In the genomic region with DNA sequence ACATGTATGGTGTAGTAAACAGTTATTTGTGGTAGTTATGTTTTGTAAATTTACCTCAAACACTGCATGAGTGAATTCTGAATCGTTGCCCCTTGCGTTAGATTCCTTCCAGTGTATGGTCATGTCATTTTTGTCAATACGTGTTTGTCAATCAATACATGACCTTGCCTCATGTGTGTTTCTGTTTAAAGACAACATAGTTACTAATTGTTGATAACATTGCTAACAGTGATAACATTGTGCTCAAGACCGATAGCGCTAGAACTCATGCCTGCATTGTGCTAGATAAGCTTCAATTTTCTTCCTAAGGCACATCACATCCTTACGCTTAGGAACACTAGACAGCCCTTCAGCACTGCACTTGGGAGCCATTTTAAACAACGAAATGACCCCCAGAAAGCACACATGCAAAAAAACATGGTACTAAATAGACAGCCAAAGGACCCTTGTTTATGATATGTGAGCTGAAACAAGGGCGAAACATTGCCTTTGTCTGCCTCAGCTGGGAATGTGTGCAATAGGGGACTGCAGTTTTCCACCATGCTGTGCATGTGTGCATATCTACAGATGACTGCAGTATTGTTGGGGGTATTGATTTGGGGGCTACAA, we compare ENCODE assay signal across 1 cellular context.
TF ChIP-seq lines count a peak whose summit lies in the region.

No MANE protein-coding gene starts in this region.

TF ChIP-seq in K562, 482 proteins besides CTCF, POLR2A, EP300 and RAD21 (continued from another document and continues in another):
- TF ChIP-seq, protein P1, sequence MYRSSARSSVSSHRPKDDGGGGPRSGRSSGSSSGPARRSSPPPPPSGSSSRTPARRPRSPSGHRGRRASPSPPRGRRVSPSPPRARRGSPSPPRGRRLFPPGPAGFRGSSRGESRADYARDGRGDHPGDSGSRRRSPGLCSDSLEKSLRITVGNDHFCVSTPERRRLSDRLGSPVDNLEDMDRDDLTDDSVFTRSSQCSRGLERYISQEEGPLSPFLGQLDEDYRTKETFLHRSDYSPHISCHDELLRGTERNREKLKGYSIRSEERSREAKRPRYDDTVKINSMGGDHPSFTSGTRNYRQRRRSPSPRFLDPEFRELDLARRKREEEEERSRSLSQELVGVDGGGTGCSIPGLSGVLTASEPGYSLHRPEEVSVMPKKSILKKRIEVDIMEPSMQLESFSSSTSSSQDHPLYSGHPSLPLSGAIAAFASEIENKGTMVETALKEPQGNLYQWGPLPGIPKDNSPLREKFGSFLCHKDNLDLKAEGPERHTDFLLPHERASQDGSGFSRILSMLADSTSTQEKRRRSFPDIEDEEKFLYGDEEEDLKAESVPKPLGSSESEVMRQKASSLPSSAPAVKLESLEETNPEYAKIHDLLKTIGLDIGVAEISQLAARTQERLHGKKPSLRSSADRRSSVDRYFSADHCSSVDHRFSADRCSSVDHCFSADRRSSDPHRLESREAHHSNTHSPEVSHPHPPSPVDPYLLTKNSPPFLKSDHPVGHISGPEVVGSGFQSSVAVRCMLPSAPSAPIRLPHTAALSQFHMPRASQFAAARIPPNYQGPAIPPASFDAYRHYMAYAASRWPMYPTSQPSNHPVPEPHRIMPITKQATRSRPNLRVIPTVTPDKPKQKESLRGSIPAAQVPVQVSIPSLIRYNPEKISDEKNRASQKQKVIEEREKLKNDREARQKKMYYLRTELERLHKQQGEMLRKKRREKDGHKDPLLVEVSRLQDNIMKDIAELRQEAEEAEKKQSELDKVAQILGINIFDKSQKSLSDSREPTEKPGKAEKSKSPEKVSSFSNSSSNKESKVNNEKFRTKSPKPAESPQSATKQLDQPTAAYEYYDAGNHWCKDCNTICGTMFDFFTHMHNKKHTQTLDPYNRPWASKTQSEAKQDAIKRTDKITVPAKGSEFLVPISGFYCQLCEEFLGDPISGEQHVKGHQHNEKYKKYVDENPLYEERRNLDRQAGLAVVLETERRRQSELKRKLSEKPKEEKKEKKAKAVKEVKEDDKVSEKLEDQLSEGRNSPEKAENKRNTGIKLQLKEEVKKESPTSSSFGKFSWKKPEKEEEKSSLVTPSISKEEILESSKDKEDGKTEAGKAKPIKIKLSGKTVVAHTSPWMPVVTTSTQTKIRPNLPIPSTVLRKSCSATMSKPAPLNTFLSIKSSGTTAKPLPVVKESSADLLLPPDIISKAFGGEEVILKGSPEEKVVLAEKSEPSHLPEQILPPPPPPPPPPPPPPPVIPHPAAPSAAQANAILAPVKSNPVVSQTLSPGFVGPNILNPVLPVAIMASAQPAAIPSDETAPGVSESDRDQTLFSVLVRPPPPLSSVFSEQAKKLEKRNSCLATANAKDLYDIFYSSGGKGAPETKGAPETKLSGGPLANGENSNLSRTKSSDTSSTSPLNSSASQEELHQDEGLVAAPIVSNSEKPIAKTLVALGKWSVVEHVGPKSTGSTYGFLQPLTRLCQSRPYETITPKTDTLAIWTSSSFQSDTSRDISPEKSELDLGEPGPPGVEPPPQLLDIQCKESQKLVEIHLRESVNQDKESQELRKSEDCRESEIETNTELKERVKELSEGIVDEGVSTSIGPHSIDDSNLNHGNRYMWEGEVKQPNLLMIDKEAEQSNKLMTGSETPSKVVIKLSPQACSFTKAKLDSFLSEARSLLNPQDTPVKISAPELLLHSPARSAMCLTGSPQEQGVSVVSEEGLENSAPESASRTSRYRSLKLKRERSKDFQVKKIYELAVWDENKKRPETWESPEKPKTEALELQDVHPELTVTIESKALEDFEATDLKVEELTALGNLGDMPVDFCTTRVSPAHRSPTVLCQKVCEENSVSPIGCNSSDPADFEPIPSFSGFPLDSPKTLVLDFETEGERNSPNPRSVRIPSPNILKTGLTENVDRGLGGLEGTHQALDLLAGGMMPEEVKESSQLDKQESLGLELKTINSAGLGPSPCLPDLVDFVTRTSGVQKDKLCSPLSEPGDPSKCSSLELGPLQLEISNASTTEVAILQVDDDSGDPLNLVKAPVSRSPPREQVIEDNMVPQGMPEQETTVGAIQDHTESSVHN (IDR thresholded peaks at IDR 0.05; ENCODE audit: borderline replicate concordance in 1 of 2, low read depth in 1 of 2) = no peak
- TF ChIP-seq, protein P2, sequence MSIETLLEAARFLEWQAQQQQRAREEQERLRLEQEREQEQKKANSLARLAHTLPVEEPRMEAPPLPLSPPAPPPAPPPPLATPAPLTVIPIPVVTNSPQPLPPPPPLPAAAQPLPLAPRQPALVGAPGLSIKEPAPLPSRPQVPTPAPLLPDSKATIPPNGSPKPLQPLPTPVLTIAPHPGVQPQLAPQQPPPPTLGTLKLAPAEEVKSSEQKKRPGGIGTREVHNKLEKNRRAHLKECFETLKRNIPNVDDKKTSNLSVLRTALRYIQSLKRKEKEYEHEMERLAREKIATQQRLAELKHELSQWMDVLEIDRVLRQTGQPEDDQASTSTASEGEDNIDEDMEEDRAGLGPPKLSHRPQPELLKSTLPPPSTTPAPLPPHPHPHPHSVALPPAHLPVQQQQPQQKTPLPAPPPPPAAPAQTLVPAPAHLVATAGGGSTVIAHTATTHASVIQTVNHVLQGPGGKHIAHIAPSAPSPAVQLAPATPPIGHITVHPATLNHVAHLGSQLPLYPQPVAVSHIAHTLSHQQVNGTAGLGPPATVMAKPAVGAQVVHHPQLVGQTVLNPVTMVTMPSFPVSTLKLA (conservative IDR thresholded peaks at IDR 0.05) = peak; percentile 44 to 77; a peak in 3 of 4 replicates
- TF ChIP-seq CREB1 (IDR thresholded peaks at IDR 0.05) (peak; percentile 45; the same call in 1 of the 2 replicates), CREB1 (CRISPR knock-in tag; IDR thresholded peaks at IDR 0.05) (no peak), EZH2 (IDR thresholded peaks at IDR 0.05; ENCODE audit: borderline replicate concordance, low read depth, low read length) (peak; percentile 86; the same call in 1 of the 2 replicates), LCOR (CRISPR knock-in tag; IDR thresholded peaks at IDR 0.05) (peak; percentile 59; the same call in 1 of the 2 replicates), TBL1XR1 (IDR thresholded peaks at IDR 0.05; ENCODE audit: low read length in 2 of 2) (peak in 1 of 2 experiments; percentile 88; a peak in 2 of 4 replicates), BHLHE40 (IDR thresholded peaks at IDR 0.05; ENCODE audit: low read length) (peak; percentile 48; the same call in 1 of the 2 replicates), MAZ (CRISPR knock-in tag; conservative IDR thresholded peaks at IDR 0.05 in 1 of 2, IDR thresholded peaks at IDR 0.05 in 1 of 2) (peak in 1 of 2 experiments; percentile 66; a peak in 2 of 4 replicates), MXI1 (IDR thresholded peaks at IDR 0.05; ENCODE audit: low read depth, low read length) (peak; percentile 73), ARNT (IDR thresholded peaks at IDR 0.05) (peak in 1 of 2 experiments; percentile 95; a peak in 3 of 4 replicates), MEIS2 (IDR thresholded peaks at IDR 0.05; ENCODE audit: partially characterized antibody) (peak; percentile 90), LEF1 (IDR thresholded peaks at IDR 0.05) (peak; percentile 94), ZEB2 (IDR thresholded peaks at IDR 0.05) (no peak; the same call in 1 of the 2 replicates), HEY1 (CRISPR knock-in tag; IDR thresholded peaks at IDR 0.05; ENCODE audit: borderline replicate concordance) (peak; percentile 23; the same call in 1 of the 2 replicates), ATF7 (IDR thresholded peaks at IDR 0.05) (peak; percentile 81), KLF10 (CRISPR knock-in tag; IDR thresholded peaks at IDR 0.05) (no peak), POLR2AphosphoS5 (IDR thresholded peaks at IDR 0.05; ENCODE audit: control insufficient read depth, insufficient read depth, low read depth, low read length) (peak; percentile 97), ILK (tag; IDR thresholded peaks at IDR 0.05; ENCODE audit: borderline replicate concordance, low read depth) (no peak), STAT5A (IDR thresholded peaks at IDR 0.05; ENCODE audit: borderline replicate concordance, low read length) (peak; percentile 97), SMARCB1 (IDR thresholded peaks at IDR 0.05; ENCODE audit: insufficient read length, low read depth) (peak; percentile 98), ZNF175 (CRISPR knock-in tag; IDR thresholded peaks at IDR 0.05; ENCODE audit: low read depth) (peak; percentile 85), ZNF197 (CRISPR knock-in tag; IDR thresholded peaks at IDR 0.05; ENCODE audit: low read depth) (peak; percentile 86; the same call in 1 of the 2 replicates)
- TF ChIP-seq, protein P3, sequence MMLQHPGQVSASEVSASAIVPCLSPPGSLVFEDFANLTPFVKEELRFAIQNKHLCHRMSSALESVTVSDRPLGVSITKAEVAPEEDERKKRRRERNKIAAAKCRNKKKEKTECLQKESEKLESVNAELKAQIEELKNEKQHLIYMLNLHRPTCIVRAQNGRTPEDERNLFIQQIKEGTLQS (IDR thresholded peaks at IDR 0.05) = peak; percentile 61; the same call in 1 of the 2 replicates
- TF ChIP-seq, protein P3 (CRISPR knock-in tag; conservative IDR thresholded peaks at IDR 0.05) = no peak; the same call in 1 of the 2 replicates
- TF ChIP-seq, protein P4, sequence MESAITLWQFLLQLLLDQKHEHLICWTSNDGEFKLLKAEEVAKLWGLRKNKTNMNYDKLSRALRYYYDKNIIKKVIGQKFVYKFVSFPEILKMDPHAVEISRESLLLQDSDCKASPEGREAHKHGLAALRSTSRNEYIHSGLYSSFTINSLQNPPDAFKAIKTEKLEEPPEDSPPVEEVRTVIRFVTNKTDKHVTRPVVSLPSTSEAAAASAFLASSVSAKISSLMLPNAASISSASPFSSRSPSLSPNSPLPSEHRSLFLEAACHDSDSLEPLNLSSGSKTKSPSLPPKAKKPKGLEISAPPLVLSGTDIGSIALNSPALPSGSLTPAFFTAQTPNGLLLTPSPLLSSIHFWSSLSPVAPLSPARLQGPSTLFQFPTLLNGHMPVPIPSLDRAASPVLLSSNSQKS (CRISPR knock-in tag; IDR thresholded peaks at IDR 0.05) = 0 out of 2 replicates have a peak, but pooled peaks have one; percentile 46
- TF ChIP-seq, protein P5, sequence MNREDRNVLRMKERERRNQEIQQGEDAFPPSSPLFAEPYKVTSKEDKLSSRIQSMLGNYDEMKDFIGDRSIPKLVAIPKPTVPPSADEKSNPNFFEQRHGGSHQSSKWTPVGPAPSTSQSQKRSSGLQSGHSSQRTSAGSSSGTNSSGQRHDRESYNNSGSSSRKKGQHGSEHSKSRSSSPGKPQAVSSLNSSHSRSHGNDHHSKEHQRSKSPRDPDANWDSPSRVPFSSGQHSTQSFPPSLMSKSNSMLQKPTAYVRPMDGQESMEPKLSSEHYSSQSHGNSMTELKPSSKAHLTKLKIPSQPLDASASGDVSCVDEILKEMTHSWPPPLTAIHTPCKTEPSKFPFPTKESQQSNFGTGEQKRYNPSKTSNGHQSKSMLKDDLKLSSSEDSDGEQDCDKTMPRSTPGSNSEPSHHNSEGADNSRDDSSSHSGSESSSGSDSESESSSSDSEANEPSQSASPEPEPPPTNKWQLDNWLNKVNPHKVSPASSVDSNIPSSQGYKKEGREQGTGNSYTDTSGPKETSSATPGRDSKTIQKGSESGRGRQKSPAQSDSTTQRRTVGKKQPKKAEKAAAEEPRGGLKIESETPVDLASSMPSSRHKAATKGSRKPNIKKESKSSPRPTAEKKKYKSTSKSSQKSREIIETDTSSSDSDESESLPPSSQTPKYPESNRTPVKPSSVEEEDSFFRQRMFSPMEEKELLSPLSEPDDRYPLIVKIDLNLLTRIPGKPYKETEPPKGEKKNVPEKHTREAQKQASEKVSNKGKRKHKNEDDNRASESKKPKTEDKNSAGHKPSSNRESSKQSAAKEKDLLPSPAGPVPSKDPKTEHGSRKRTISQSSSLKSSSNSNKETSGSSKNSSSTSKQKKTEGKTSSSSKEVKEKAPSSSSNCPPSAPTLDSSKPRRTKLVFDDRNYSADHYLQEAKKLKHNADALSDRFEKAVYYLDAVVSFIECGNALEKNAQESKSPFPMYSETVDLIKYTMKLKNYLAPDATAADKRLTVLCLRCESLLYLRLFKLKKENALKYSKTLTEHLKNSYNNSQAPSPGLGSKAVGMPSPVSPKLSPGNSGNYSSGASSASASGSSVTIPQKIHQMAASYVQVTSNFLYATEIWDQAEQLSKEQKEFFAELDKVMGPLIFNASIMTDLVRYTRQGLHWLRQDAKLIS (CRISPR knock-in tag; IDR thresholded peaks at IDR 0.05) = no peak
